In the genomic region with DNA sequence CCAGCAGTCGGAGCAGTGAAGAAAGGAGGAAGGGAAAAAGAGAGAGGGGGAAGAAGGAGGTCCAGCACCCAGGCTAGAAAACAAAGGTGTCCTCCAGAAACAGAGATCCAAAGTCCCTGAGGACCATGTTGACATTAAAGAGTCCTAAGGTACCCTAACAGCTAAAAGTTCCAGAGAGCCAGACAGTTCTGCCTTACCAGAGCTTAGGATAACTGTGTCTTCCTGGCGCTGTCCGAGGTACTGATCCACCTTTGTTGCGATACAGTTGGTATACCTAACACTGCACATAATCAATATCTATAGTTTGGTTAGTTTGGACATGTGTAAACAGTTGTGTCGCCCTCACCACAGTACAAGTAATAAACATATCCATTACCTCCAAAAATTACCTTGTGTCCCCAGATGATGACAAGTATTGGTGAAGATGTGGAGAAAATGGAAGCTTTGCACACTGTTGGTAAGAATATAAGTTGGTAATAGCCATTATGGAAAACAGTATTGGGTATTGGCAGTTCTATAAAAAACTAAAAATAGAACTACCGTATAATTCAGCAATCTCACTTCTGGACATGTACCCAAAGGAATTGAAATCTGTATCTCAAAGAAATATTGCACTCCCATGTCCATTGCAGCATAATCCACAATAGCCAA, we compare ENCODE assay signal across 11 cellular contexts. TPM values are rescaled to one million over a fixed set of nuclear protein-coding genes. Genes with fewer than 3 reads are reported as not detected.
DNase-seq lines count a peak whose midpoint lies in the region; ATAC-seq and TF ChIP-seq lines count a peak whose summit lies in the region.
"Had no signal": no experiment of that assay in that cellular context is flagged by ENCODE, and none has a peak within 500 bp of the region (broad histone marks: within the 10 kb centered on the region; RNA-seq: fewer than 3 reads in every experiment).

No MANE protein-coding gene starts in this region.

- H3K4me1 Mint-ChIP-seq in activated CD4-positive, alpha-beta T cell treated with anti-CD3 and anti-CD28 coated beads, Interleukin-2, amount 10 ng/mL, durations not matched to agents 24 days and 14 days, result no peaks in the 10 kb centered on the region
- H3K4me1 Mint-ChIP-seq in nephron progenitor cell, result no peaks in the 10 kb centered on the region

- H3K27ac Mint-ChIP-seq in activated CD4-positive, alpha-beta T cell treated with anti-CD3 and anti-CD28 coated beads, Interleukin-2, amount 10 ng/mL, durations not matched to agents 24 days and 14 days, result no peak overlapping the region
- H3K27ac Mint-ChIP-seq in nephron progenitor cell, result no peak overlapping the region

- no peak overlapping the region for H3K4me3 ChIP-seq in cardiac fibroblast (replicated peaks in 1 of 2; ENCODE audit: low read depth in 2 of 2, low read length in 2 of 2)

- H3K4me3 Mint-ChIP-seq in activated CD4-positive, alpha-beta T cell treated with anti-CD3 and anti-CD28 coated beads, Interleukin-2, amount 10 ng/mL, durations not matched to agents 24 days and 14 days, result no peak overlapping the region
- no peak overlapping the region for H3K4me3 Mint-ChIP-seq in nephron progenitor cell

- no peak for ATAC-seq in GM18907 (IDR thresholded peaks at IDR 0.05; ENCODE audit: unreplicated experiment)

- intact Hi-C loops in activated CD4-positive, alpha-beta T cell treated with anti-CD3 and anti-CD28 coated beads, Interleukin-2, amount 10 ng/mL, durations not matched to agents 24 days and 14 days (cut with micrococcal nuclease), result no loop called here

- H3K27me3 Mint-ChIP-seq in activated CD4-positive, alpha-beta T cell treated with anti-CD3 and anti-CD28 coated beads, Interleukin-2, amount 10 ng/mL, durations not matched to agents 24 days and 14 days, result no peaks in the 10 kb centered on the region
- H3K27me3 Mint-ChIP-seq in nephron progenitor cell (ENCODE audit: low read depth, poor library complexity), result peaks cover 21% of the 10 kb centered on the region

- H3K36me3 Mint-ChIP-seq in activated CD4-positive, alpha-beta T cell treated with anti-CD3 and anti-CD28 coated beads, Interleukin-2, amount 10 ng/mL, durations not matched to agents 24 days and 14 days (ENCODE audit: low read depth), result no peaks in the 10 kb centered on the region
- no peaks in the 10 kb centered on the region for H3K36me3 Mint-ChIP-seq in nephron progenitor cell (ENCODE audit: low read depth)

- H3K9me3 Mint-ChIP-seq in activated CD4-positive, alpha-beta T cell treated with anti-CD3 and anti-CD28 coated beads, Interleukin-2, amount 10 ng/mL, durations not matched to agents 24 days and 14 days, result no peaks in the 10 kb centered on the region
- H3K9me3 Mint-ChIP-seq in nephron progenitor cell, result no peaks in the 10 kb centered on the region

- peak; percentile 76 for DNase-seq in activated CD4-positive, alpha-beta T cell treated with anti-CD3 and anti-CD28 coated beads, Interleukin-2, amount 10 ng/mL, durations not matched to agents 24 days and 14 days
- no peak for DNase-seq in activated CD4-positive, alpha-beta T cell treated with anti-CD3 and anti-CD28 coated beads for 4 hours
- DNase-seq in NAMALWA (ENCODE audit: low spot score) (peak; percentile 31), cardiac fibroblast (ENCODE audit: low read depth in 2 of 2) (peak; percentile 12), nephron progenitor cell (peak; percentile 87), NCI-H345 treated with DMSO at 0.1 percent for 48 hours (lab: John Stamatoyannopoulos, UW; ENCODE audit: unreplicated experiment) (no peak), NCI-H345 (lab: John Stamatoyannopoulos, UW) (no peak)
- DNase-seq: central memory CD4-positive, alpha-beta T cell; GOT3; NCI-H524 treated with DMSO at 0.1 percent for 48 hours had no signal

- no peak for TF ChIP-seq CTCF in cardiac fibroblast (IDR thresholded peaks at IDR 0.05; ENCODE audit: low read depth, low read length)
- no peak for TF ChIP-seq CTCF in nephron progenitor cell (IDR thresholded peaks at IDR 0.05)

RNA-seq across cellular contexts. Expression of a gene that starts 59.8 kb away (rescaled TPM):
- total RNA-seq in activated CD4-positive, alpha-beta T cell treated with anti-CD3 and anti-CD28 coated beads, Interleukin-2, amount 10 ng/mL, durations not matched to agents 24 days and 14 days, result not detected in 2 replicates

Comparison
In these comparisons a context has a peak if more than half of its experiments do, and no peak if none do; other contexts are left out.
1. DNase-seq: peak in activated CD4-positive, alpha-beta T cell treated with anti-CD3 and anti-CD28 coated beads, Interleukin-2, amount 10 ng/mL, durations not matched to agents 24 days and 14 days (single experiment), NAMALWA (single experiment), cardiac fibroblast (2 of 2) and nephron progenitor cell (single experiment); none in activated CD4-positive, alpha-beta T cell treated with anti-CD3 and anti-CD28 coated beads for 4 hours (0 of 2), NCI-H345 treated with DMSO at 0.1 percent for 48 hours (single experiment) and NCI-H345 (single experiment).